Comparison of ENCODE assay signal across 17 cellular contexts in genomic region chr5:122145906-122146305, GRCh38. TPM values are rescaled to one million over a fixed set of nuclear protein-coding genes. Genes with fewer than 3 reads are reported as not detected.
A peak's percentile ranks its signal among the peaks of the same experiment; 100 is the strongest.
DNase-seq lines count a peak whose midpoint lies in the region; ATAC-seq and TF ChIP-seq lines count a peak whose summit lies in the region.
"Had no signal": no experiment of that assay in that cellular context is flagged by ENCODE, and none has a peak within 500 bp of the region (broad histone marks: within the 10 kb centered on the region; RNA-seq: fewer than 3 reads in every experiment).

No MANE protein-coding gene starts in this region.

- H3K27me3 ChIP-seq in A673 (replicated peaks; ENCODE audit: insufficient read depth, low read depth, low read length, poor library complexity) = no peaks in the 10 kb centered on the region

- TF ChIP-seq CTCF in A673 (conservative IDR thresholded peaks at IDR 0.05; ENCODE audit: low read depth, low read length) (no peak), glutamatergic neuron (IDR thresholded peaks at IDR 0.05; ENCODE audit: partially characterized antibody, unreplicated experiment) (no peak)

- H3K36me3 ChIP-seq in A673 (ENCODE audit: insufficient read depth, low read length, poor library complexity, severe bottlenecking) = no peaks in the 10 kb centered on the region

- CTCF ChIA-PET in A673 (lab: Charles Lee) = no interaction called here

- H3K4me1 ChIP-seq in A673 (ENCODE audit: insufficient read depth, low read length, poor library complexity, severe bottlenecking) = peaks cover 11% of the 10 kb centered on the region

- peak overlapping the region; percentile 7 for H3K27ac Mint-ChIP-seq in glutamatergic neuron (ENCODE audit: unreplicated experiment)
- H3K27ac Mint-ChIP-seq: CD14-positive monocyte; CD4-positive, alpha-beta memory T cell; GM23338; HFFc6 had no signal

- peaks cover 6% of the 10 kb centered on the region for H3K9me3 Mint-ChIP-seq in glutamatergic neuron (ENCODE audit: unreplicated experiment)
- H3K9me3 Mint-ChIP-seq: GM23338, HFFc6 had no signal

- H3K4me3 Mint-ChIP-seq in glutamatergic neuron (ENCODE audit: unreplicated experiment) = no peak overlapping the region
- H3K4me3 Mint-ChIP-seq: CD14-positive monocyte; CD4-positive, alpha-beta memory T cell; GM23338; HFFc6 had no signal

- H3K4me3 ChIP-seq in A673 (ENCODE audit: low read depth, low read length, poor library complexity, severe bottlenecking) = no peak overlapping the region
- H3K4me3 ChIP-seq: GM23338 had no signal

- peaks cover 32% of the 10 kb centered on the region for H3K4me1 Mint-ChIP-seq in glutamatergic neuron (ENCODE audit: low read depth, unreplicated experiment)
- H3K4me1 Mint-ChIP-seq: CD14-positive monocyte; CD4-positive, alpha-beta memory T cell had no signal

- no peak for ATAC-seq in left ventricle myocardium superior
- ATAC-seq: GM23338, HCT116 had no signal

- no peaks in the 10 kb centered on the region for H3K36me3 Mint-ChIP-seq in glutamatergic neuron (ENCODE audit: unreplicated experiment)
- H3K36me3 Mint-ChIP-seq: CD14-positive monocyte; CD4-positive, alpha-beta memory T cell had no signal

- no peaks in the 10 kb centered on the region for H3K27me3 Mint-ChIP-seq in glutamatergic neuron (ENCODE audit: unreplicated experiment)

- no peak overlapping the region for H3K27ac ChIP-seq in A673 (ENCODE audit: low read depth, low read length, poor library complexity, severe bottlenecking)

- BruUV-seq in A673 (replicated peaks; lab: Mats Ljungman, UMichigan) = no TSS peak

- no peaks in the 10 kb centered on the region for H3K9me3 ChIP-seq in A673 (ENCODE audit: low read depth, low read length, poor library complexity, severe bottlenecking)

- POLR2A ChIA-PET in A673 (lab: Charles Lee; ENCODE audit: low non-redundant PET) = no interaction called here

- intact Hi-C loops in A673 (cut with micrococcal nuclease; ENCODE audit: unreplicated experiment) = no loop called here
- intact Hi-C loops in left ventricle myocardium superior (cut with micrococcal nuclease) = no loop called here

- DNase-seq in A673 (ENCODE audit: low spot score) = peak; percentile 62
- peak; percentile 18 for DNase-seq in NCI-H2227 (lab: John Stamatoyannopoulos, UW; ENCODE audit: unreplicated experiment)
- peak; percentile 37 for DNase-seq in NCI-H82 treated with DMSO at 0.1 percent for 48 hours (lab: John Stamatoyannopoulos, UW; ENCODE audit: unreplicated experiment)
- DNase-seq in glutamatergic neuron = no peak
- DNase-seq in glomerular visceral epithelial cell (ENCODE audit: extremely low spot score) = no peak
- no peak for DNase-seq in NCI-H2081 treated with DMSO at 0.1 percent for 48 hours (lab: John Stamatoyannopoulos, UW)
- no peak for DNase-seq in left ventricle myocardium superior
- DNase-seq: AML-193; CD4-positive, alpha-beta memory T cell; DMS153; DMS79; GDM1; H7; HFFc6 had no signal

RNA-seq across cellular contexts. Expression of gene ZNF474, which starts 16.6 kb away (rescaled TPM):
- not detected in 2 replicates for total RNA-seq in A673 (2021)
- 0.64 TPM for total RNA-seq in glutamatergic neuron (ENCODE audit: unreplicated experiment)
- not detected for total RNA-seq in left ventricle myocardium superior
- total RNA-seq: H7 had no signal

Comparison
In these comparisons a context has a peak if more than half of its experiments do, and no peak if none do; other contexts are left out.
1. DNase-seq: peak in A673 (single experiment), NCI-H2227 (single experiment) and NCI-H82 treated with DMSO at 0.1 percent for 48 hours (single experiment); none in glutamatergic neuron (single experiment), glomerular visceral epithelial cell (single experiment), NCI-H2081 treated with DMSO at 0.1 percent for 48 hours (single experiment) and left ventricle myocardium superior (single experiment).